8 cellular contexts compared by ENCODE assay signal in the genomic region with DNA sequence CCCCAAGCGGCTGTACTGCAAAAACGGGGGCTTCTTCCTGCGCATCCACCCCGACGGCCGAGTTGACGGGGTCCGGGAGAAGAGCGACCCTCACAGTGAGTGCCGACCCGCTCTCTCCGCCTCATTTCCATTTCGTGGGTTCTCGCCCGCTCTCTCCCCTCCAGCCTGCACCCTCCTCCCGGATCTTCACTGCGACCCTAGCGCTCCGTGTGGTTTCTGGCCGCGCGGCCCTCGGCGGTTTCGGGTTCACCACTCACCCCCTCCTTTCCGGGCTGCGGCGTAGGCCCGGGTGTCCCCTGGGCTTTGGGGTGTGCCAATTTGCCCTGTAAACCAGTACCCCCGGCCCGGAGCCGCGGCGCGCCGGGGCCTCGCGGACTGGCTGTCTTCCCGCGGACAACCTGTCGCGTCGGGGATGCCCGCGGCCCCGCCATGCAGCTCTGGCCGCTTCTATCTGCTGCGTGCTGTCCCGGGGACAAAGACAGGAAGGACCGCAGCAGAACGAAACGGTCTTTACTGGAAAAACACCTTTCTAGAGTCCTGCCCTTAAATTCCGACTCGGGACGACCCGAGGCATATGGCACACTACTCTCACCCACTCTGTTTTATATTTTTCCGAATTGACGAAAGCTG. TPM values are rescaled to one million over a fixed set of nuclear protein-coding genes. Genes with fewer than 3 reads are reported as not detected.
A peak's percentile ranks its signal among the peaks of the same experiment; 100 is the strongest.
DNase-seq lines count a peak whose midpoint lies in the region; ATAC-seq and TF ChIP-seq lines count a peak whose summit lies in the region.

No MANE protein-coding gene starts in this region.

- peak overlapping the region; percentile 66 for H3K4me3 Mint-ChIP-seq in CD4-positive, alpha-beta T cell
- peak overlapping the region; percentile 85 to 93 (median 88) for H3K4me3 Mint-ChIP-seq in brain

- no peaks in the 10 kb centered on the region for H3K36me3 Mint-ChIP-seq in CD4-positive, alpha-beta T cell (ENCODE audit: low read depth)
- peaks cover 7% of the 10 kb centered on the region for H3K36me3 Mint-ChIP-seq in brain

- peak overlapping the region; percentile 17 to 73 (median 59) for H3K9ac ChIP-seq in skeletal muscle tissue (ENCODE audit: low read depth in 1 of 3, low read length in 3 of 3)

- intact Hi-C loops in CD4-positive, alpha-beta T cell (cut with DNase I, micrococcal nuclease): no loop called here

- H3K27me3 ChIP-seq in CD4-positive, alpha-beta T cell (ENCODE audit: control insufficient read depth, insufficient read depth, low read length): peaks cover 66% of the 10 kb centered on the region
- H3K27me3 ChIP-seq in Peyer's patch (peaks cover 0 to 17% of the 10 kb centered on the region in 2 donors), skeletal muscle tissue (ENCODE audit: control insufficient read depth in 3 of 3, insufficient read depth in 3 of 3, low read length in 3 of 3) (peaks cover 12 to 23% (median 20%) of the 10 kb centered on the region in 3 donors)

- H3K4me1 Mint-ChIP-seq in CD4-positive, alpha-beta T cell (ENCODE audit: low read depth): peaks cover 12% of the 10 kb centered on the region
- H3K4me1 Mint-ChIP-seq in brain: peaks cover 45% of the 10 kb centered on the region

- H3K9me3 Mint-ChIP-seq in CD4-positive, alpha-beta T cell: no peaks in the 10 kb centered on the region
- H3K9me3 Mint-ChIP-seq in brain: peaks cover 0 to 2% (median 0%) of the 10 kb centered on the region in 5 experiments

- DNase-seq in CD4-positive, alpha-beta T cell: peak in 1 of 10 experiments; percentile 5
- DNase-seq in Peyer's patch (peak in 2 of 3 donors; percentile 55 to 59), COLO829 (ENCODE audit: low spot score) (no peak)

- H3K4me3 ChIP-seq in Peyer's patch: peak overlapping the region; percentile 44 to 67 (median 59)
- peak overlapping the region; percentile 85 for H3K4me3 ChIP-seq in iPS-18c (ENCODE audit: insufficient read depth, low read depth, low read length)
- H3K4me3 ChIP-seq in skeletal muscle tissue (ENCODE audit: low read length in 3 of 3): peak overlapping the region; percentile 75 to 79 (median 75)

- H3K36me3 ChIP-seq in Peyer's patch (no peaks in the 10 kb centered on the region), skeletal muscle tissue (ENCODE audit: control insufficient read depth in 3 of 3, insufficient read depth in 3 of 3, low read length in 3 of 3) (no peaks in the 10 kb centered on the region)

- TF ChIP-seq CTCF in CD4-positive, alpha-beta T cell (IDR thresholded peaks at IDR 0.05): no peak
- TF ChIP-seq CTCF in Peyer's patch (IDR thresholded peaks at IDR 0.05) (no peak), brain (conservative IDR thresholded peaks at IDR 0.05) (no peak)

- ATAC-seq in CD4-positive, alpha-beta T cell (ENCODE audit: poor library complexity): peak; percentile 32
- ATAC-seq in GM18870 (IDR thresholded peaks at IDR 0.05; ENCODE audit: unreplicated experiment): peak; percentile 30
- peak; percentile 21 for ATAC-seq in HG03060 (IDR thresholded peaks at IDR 0.05; ENCODE audit: low read depth, unreplicated experiment)

- H3K9me3 ChIP-seq in CD4-positive, alpha-beta T cell (ENCODE audit: control insufficient read depth, low read length): no peaks in the 10 kb centered on the region
- H3K9me3 ChIP-seq in Peyer's patch: no peaks in the 10 kb centered on the region
- no peaks in the 10 kb centered on the region for H3K9me3 ChIP-seq in iPS-18c (ENCODE audit: control insufficient read depth, insufficient read depth, low read length)
- H3K9me3 ChIP-seq in skeletal muscle tissue (ENCODE audit: control insufficient read depth in 3 of 3, low read length in 3 of 3): no peaks in the 10 kb centered on the region

- H3K27me3 Mint-ChIP-seq in CD4-positive, alpha-beta T cell: peaks cover 83% of the 10 kb centered on the region
- H3K27me3 Mint-ChIP-seq in brain: peaks cover 11% of the 10 kb centered on the region

- POLR2A ChIA-PET in CD4-positive, alpha-beta T cell (lab: Charles Lee): interaction anchor here (0.6 kb wide), 1 partner anchor 95 kb away, joined by 3 read pairs; a partner anchor contains a TSS

- H3K4me1 ChIP-seq in Peyer's patch (peaks cover 0 to 7% (median 0%) of the 10 kb centered on the region in 4 donors), skeletal muscle tissue (ENCODE audit: control insufficient read depth in 3 of 3, insufficient read depth in 3 of 3, low read length in 3 of 3) (peaks cover 2 to 9% (median 8%) of the 10 kb centered on the region in 3 donors)

- H3K27ac ChIP-seq in CD4-positive, alpha-beta T cell (ENCODE audit: low read depth, low read length): no peak overlapping the region
- peak overlapping the region; percentile 50 to 88 (median 64) for H3K27ac ChIP-seq in Peyer's patch
- H3K27ac ChIP-seq in skeletal muscle tissue (ENCODE audit: low read depth, low read length): peak overlapping the region; percentile 34

- H3K27ac Mint-ChIP-seq in CD4-positive, alpha-beta T cell: no peak overlapping the region
- peak overlapping the region; percentile 82 to 95 (median 86) for H3K27ac Mint-ChIP-seq in brain

- CTCF ChIA-PET in CD4-positive, alpha-beta T cell (lab: Charles Lee): interaction anchor here (0.6 to 0.7 kb wide), 2 partner anchors 10 to 485 kb away, joined by 3 read pairs; no protein-coding TSS in a partner anchor

- TF ChIP-seq POLR2A in Peyer's patch (IDR thresholded peaks at IDR 0.05): no peak

RNA-seq across cellular contexts. Expression of a gene that starts 0.7 kb away (rescaled TPM):
- not detected for total RNA-seq in CD4-positive, alpha-beta T cell
- 1 to 10 TPM; 1.0 to 5.8 (median 2.1) TPM for total RNA-seq in Peyer's patch
- 1.8 TPM for polyA plus RNA-seq in brain (ENCODE audit: insufficient read depth, low read depth, low replicate concordance)
- total RNA-seq in skeletal muscle tissue: 8.4 TPM
